In the genomic region with DNA sequence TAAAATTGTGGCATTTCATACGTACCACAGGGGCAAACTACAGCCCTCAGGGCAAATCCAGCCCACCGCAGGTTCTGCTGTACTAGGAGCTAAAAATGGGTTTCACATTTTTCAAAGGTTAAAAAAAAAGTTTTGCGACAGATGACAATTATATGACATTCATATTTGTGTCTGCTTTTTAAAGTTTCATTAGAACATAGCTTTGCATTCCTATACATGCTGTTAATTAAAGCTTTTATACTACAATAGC, we compare ENCODE assay signal across 8 cellular contexts. TPM values are rescaled to one million over a fixed set of nuclear protein-coding genes. Genes with fewer than 3 reads are reported as not detected.
DNase-seq lines count a peak whose midpoint lies in the region; ATAC-seq, FAIRE-seq and TF ChIP-seq lines count a peak whose summit lies in the region.

No MANE protein-coding gene starts in this region.

- H3K4me1 ChIP-seq in astrocyte (ENCODE audit: insufficient read depth, low read length) = peaks cover 10% of the 10 kb centered on the region
- H3K4me1 ChIP-seq in right lobe of liver = peaks cover 0 to 25% (median 4%) of the 10 kb centered on the region in 4 donors
- H3K4me1 ChIP-seq in tibial artery = peaks cover 9 to 34% (median 27%) of the 10 kb centered on the region in 4 donors

- H3K4me2 ChIP-seq in astrocyte (ENCODE audit: low read length) = peak overlapping the region; percentile 85

- peaks cover 34% of the 10 kb centered on the region for H3K79me2 ChIP-seq in astrocyte (ENCODE audit: insufficient read depth, low read length)

- H3K27ac ChIP-seq in astrocyte (ENCODE audit: low read depth, low read length) (peak overlapping the region; percentile 95), right lobe of liver (peak overlapping the region; percentile 90 to 98 (median 98)), tibial artery (peak overlapping the region; percentile 84 to 92)

- no peak for TF ChIP-seq POLR2A in right lobe of liver (IDR thresholded peaks at IDR 0.05)

- TF ChIP-seq CTCF in astrocyte (IDR thresholded peaks at IDR 0.05; ENCODE audit: insufficient read depth, low read depth, low read length) = no peak
- TF ChIP-seq CTCF in right lobe of liver (IDR thresholded peaks at IDR 0.05) = no peak
- TF ChIP-seq CTCF in tibial artery (IDR thresholded peaks at IDR 0.05) = no peak

- intact Hi-C loops in right lobe of liver (cut with DNase I) (no loop called here), tibial artery (cut with DNase I; ENCODE audit: low total_unique reads) (loop anchor here (2.0 kb wide), 1 partner anchor 42 kb away; the partner anchor contains the start of genes DNAJB9 and THAP5)

- H3K9ac ChIP-seq in astrocyte (ENCODE audit: low read length) = peak overlapping the region; percentile 92

- H3K36me3 ChIP-seq in astrocyte (ENCODE audit: insufficient read depth, low read length) = no peaks in the 10 kb centered on the region
- no peaks in the 10 kb centered on the region for H3K36me3 ChIP-seq in right lobe of liver
- H3K36me3 ChIP-seq in tibial artery = no peaks in the 10 kb centered on the region

- H3K27me3 ChIP-seq in astrocyte (ENCODE audit: insufficient read depth, low read length) (no peaks in the 10 kb centered on the region), right lobe of liver (no peaks in the 10 kb centered on the region), tibial artery (no peaks in the 10 kb centered on the region)

- DNase-seq in activated CD8-positive, alpha-beta memory T cell treated with anti-CD3 and anti-CD28 coated beads, Interleukin-2, amount 10 ng/mL, durations not matched to agents 7 days and 5 days = no peak
- no peak for DNase-seq in activated CD8-positive, alpha-beta memory T cell treated with anti-CD3 and anti-CD28 coated beads, Interleukin-2, amount 50 U/mL, for 4 hours
- DNase-seq in astrocyte (ENCODE audit: low read depth) = no peak
- no peak for DNase-seq in right lobe of liver
- DNase-seq in tibial artery = no peak
- no peak for DNase-seq in DMS79 (lab: John Stamatoyannopoulos, UW)

- H3K4me3 Mint-ChIP-seq in activated CD8-positive, alpha-beta memory T cell treated with anti-CD3 and anti-CD28 coated beads, Interleukin-2, amount 10 ng/mL, durations not matched to agents 7 days and 5 days = peak overlapping the region; percentile 90
- H3K4me3 Mint-ChIP-seq in astrocyte (ENCODE audit: unreplicated experiment) = peak overlapping the region; percentile 98

- peak overlapping the region; percentile 83 for H2AFZ ChIP-seq in astrocyte (ENCODE audit: low read depth, low read length)

- H4K20me1 ChIP-seq in astrocyte (ENCODE audit: insufficient read depth, low read length) = peaks cover 16% of the 10 kb centered on the region

- no peak for FAIRE-seq in astrocyte (lab: Jason Lieb, UNC)

- H3K9me3 Mint-ChIP-seq in activated CD8-positive, alpha-beta memory T cell treated with anti-CD3 and anti-CD28 coated beads, Interleukin-2, amount 10 ng/mL, durations not matched to agents 7 days and 5 days (ENCODE audit: low read depth) = no peaks in the 10 kb centered on the region
- no peaks in the 10 kb centered on the region for H3K9me3 Mint-ChIP-seq in astrocyte (ENCODE audit: unreplicated experiment)

- no peaks in the 10 kb centered on the region for H3K9me3 ChIP-seq in astrocyte (ENCODE audit: insufficient read depth, low read depth, low read length)
- no peaks in the 10 kb centered on the region for H3K9me3 ChIP-seq in right lobe of liver
- no peaks in the 10 kb centered on the region for H3K9me3 ChIP-seq in tibial artery

- peaks cover 40% of the 10 kb centered on the region for H3K4me1 Mint-ChIP-seq in activated CD8-positive, alpha-beta memory T cell treated with anti-CD3 and anti-CD28 coated beads, Interleukin-2, amount 10 ng/mL, durations not matched to agents 7 days and 5 days
- peaks cover 20% of the 10 kb centered on the region for H3K4me1 Mint-ChIP-seq in astrocyte (ENCODE audit: low read depth, unreplicated experiment)

- no peak for ATAC-seq in activated CD8-positive, alpha-beta memory T cell treated with anti-CD3 and anti-CD28 coated beads, Interleukin-2, amount 10 ng/mL, durations not matched to agents 7 days and 5 days
- ATAC-seq in right lobe of liver (no peak), HG03378 (IDR thresholded peaks at IDR 0.05; ENCODE audit: unreplicated experiment) (no peak), GM19328 (IDR thresholded peaks at IDR 0.05; ENCODE audit: unreplicated experiment) (no peak)

- 5% methylated on average over 3 of the region's 3 CpGs for WGBS in right lobe of liver (ENCODE audit: insufficient coverage, low coverage, low lambda C conversion rate, missing lambda C conversion rate)

- H3K36me3 Mint-ChIP-seq in activated CD8-positive, alpha-beta memory T cell treated with anti-CD3 and anti-CD28 coated beads, Interleukin-2, amount 10 ng/mL, durations not matched to agents 7 days and 5 days = no peaks in the 10 kb centered on the region
- no peaks in the 10 kb centered on the region for H3K36me3 Mint-ChIP-seq in astrocyte (ENCODE audit: low read depth, unreplicated experiment)

- peak overlapping the region; percentile 81 for H3K4me3 ChIP-seq in astrocyte (ENCODE audit: insufficient read depth, low read depth, low read length)
- H3K4me3 ChIP-seq in right lobe of liver = peak overlapping the region; percentile 50 to 65 (median 60)
- peak overlapping the region; percentile 65 to 71 for H3K4me3 ChIP-seq in tibial artery

- no peaks in the 10 kb centered on the region for H3K27me3 Mint-ChIP-seq in activated CD8-positive, alpha-beta memory T cell treated with anti-CD3 and anti-CD28 coated beads, Interleukin-2, amount 10 ng/mL, durations not matched to agents 7 days and 5 days
- H3K27me3 Mint-ChIP-seq in astrocyte (ENCODE audit: low read depth, unreplicated experiment) = no peaks in the 10 kb centered on the region

- CTCF ChIA-PET in activated CD8-positive, alpha-beta memory T cell treated with anti-CD3 and anti-CD28 coated beads, Interleukin-2, amount 10 ng/mL, durations not matched to agents 7 days and 5 days (lab: Charles Lee) = interaction anchor here (1.9 to 2.0 kb wide), 2 partner anchors 9 to 30 kb away, joined by 5 to 6 read pairs; no protein-coding TSS in a partner anchor

- H3K27ac Mint-ChIP-seq in activated CD8-positive, alpha-beta memory T cell treated with anti-CD3 and anti-CD28 coated beads, Interleukin-2, amount 10 ng/mL, durations not matched to agents 7 days and 5 days = peak overlapping the region; percentile 98
- H3K27ac Mint-ChIP-seq in astrocyte (ENCODE audit: unreplicated experiment) = peak overlapping the region; percentile 97

RNA-seq across cellular contexts. Expression of gene PNPLA8, which starts 0.8 kb away (rescaled TPM):
- 10 to 100 TPM; 12.0 to 13.8 TPM for total RNA-seq in activated CD8-positive, alpha-beta memory T cell treated with anti-CD3 and anti-CD28 coated beads, Interleukin-2, amount 10 ng/mL, durations not matched to agents 7 days and 5 days
- total RNA-seq in astrocyte (21.3 and 23.1 TPM in 2 replicates), right lobe of liver (10 to 100 TPM; 13.7 to 25.6 (median 17.0) TPM)

RNA-seq across cellular contexts. Expression of gene THAP5, which starts 42.8 kb away (rescaled TPM):
- 10 to 100 TPM; 27.2 to 28.6 TPM for total RNA-seq in activated CD8-positive, alpha-beta memory T cell treated with anti-CD3 and anti-CD28 coated beads, Interleukin-2, amount 10 ng/mL, durations not matched to agents 7 days and 5 days
- 18.8 and 21.9 TPM in 2 replicates for total RNA-seq in astrocyte
- 10 to 100 TPM; 15.5 to 17.9 (median 17.3) TPM for total RNA-seq in right lobe of liver

RNA-seq across cellular contexts. Expression of gene DNAJB9, which starts 43.0 kb away (rescaled TPM):
- total RNA-seq in activated CD8-positive, alpha-beta memory T cell treated with anti-CD3 and anti-CD28 coated beads, Interleukin-2, amount 10 ng/mL, durations not matched to agents 7 days and 5 days = 10 to 100 TPM in 1 of 2 experiments, 1 to 10 TPM in 1; 5.5 to 11.5 TPM
- 25.2 and 27.5 TPM in 2 replicates for total RNA-seq in astrocyte
- total RNA-seq in right lobe of liver = 10 to 100 TPM; 39.1 to 57.0 (median 53.4) TPM
